In genomic region chr1:231667883-231668506, GRCh38 we compare ENCODE assay signal across 23 cellular contexts. TPM values are rescaled to one million over a fixed set of nuclear protein-coding genes. Genes with fewer than 3 reads are reported as not detected.
DNase-seq lines count a peak whose midpoint lies in the region; ATAC-seq, FAIRE-seq and TF ChIP-seq lines count a peak whose summit lies in the region.
"Had no signal": no experiment of that assay in that cellular context is flagged by ENCODE, and none has a peak within 500 bp of the region (broad histone marks: within the 10 kb centered on the region; RNA-seq: fewer than 3 reads in every experiment).

No MANE protein-coding gene starts in this region.

- no peak overlapping the region for H2BK5ac ChIP-seq in H1 (ENCODE audit: low read depth, low read length)

- no peak overlapping the region for H2BK20ac ChIP-seq in H1 (ENCODE audit: low read length)

- H3K56ac ChIP-seq in H1 (replicated peaks; ENCODE audit: insufficient read length, low read depth, low read length): no peak overlapping the region

- POLR2A ChIA-PET in CD8-positive, alpha-beta memory T cell (lab: Charles Lee): no interaction called here
- POLR2A ChIA-PET in H1 (lab: Charles Lee; ENCODE audit: partially characterized antibody): no interaction called here

- H3K27me3 ChIP-seq in CD8-positive, alpha-beta memory T cell (ENCODE audit: insufficient read depth, low read length, poor library complexity, severe bottlenecking): no peaks in the 10 kb centered on the region
- no peaks in the 10 kb centered on the region for H3K27me3 ChIP-seq in H1 (replicated peaks in 1 of 4; ENCODE audit: control insufficient read depth in 3 of 4, extremely low read depth in 1 of 4, insufficient read depth in 3 of 4, low read length in 3 of 4)
- H3K27me3 ChIP-seq: BLaER1 had no signal

- CTCF ChIA-PET in CD8-positive, alpha-beta memory T cell (lab: Charles Lee): no interaction called here
- CTCF ChIA-PET in H1 (lab: Charles Lee; ENCODE audit: partially characterized antibody): interaction anchor here (0.8 to 1.9 kb wide), 3 partner anchors 11 to 1594 kb away, joined by 3 to 7 read pairs (median 4); no protein-coding TSS in a partner anchor

- H3K4me1 Mint-ChIP-seq in CD8-positive, alpha-beta memory T cell: peaks cover 26 to 47% (median 31%) of the 10 kb centered on the region in 3 donors
- peaks cover 24% of the 10 kb centered on the region for H3K4me1 Mint-ChIP-seq in mesothelial cell of epicardium
- peaks cover 19% of the 10 kb centered on the region for H3K4me1 Mint-ChIP-seq in stimulated activated effector memory CD8-positive, alpha-beta T cell treated with anti-CD3 and anti-CD28 coated beads, Interleukin-12 subunit alpha, Interleukin-12 subunit beta, amount 100 ng/mL, for 72 hours

- no peak overlapping the region for H2AFZ ChIP-seq in H1 (ENCODE audit: low read length)
- H2AFZ ChIP-seq: GM23248 had no signal

- no peak for FAIRE-seq in H1 (lab: Jason Lieb, UNC)
- FAIRE-seq: A204.1, GM12878, GM19239 had no signal

- H4K8ac ChIP-seq in H1 (ENCODE audit: extremely low read depth, insufficient read depth, low read length): no peak overlapping the region

- H3K9me3 ChIP-seq in CD8-positive, alpha-beta memory T cell (ENCODE audit: low read length): no peaks in the 10 kb centered on the region
- no peaks in the 10 kb centered on the region; a peak in 1 of 4 replicates for H3K9me3 ChIP-seq in H1 (ENCODE audit: insufficient read depth in 2 of 2, low read depth in 1 of 2, low read length in 1 of 2)

- H3K18ac ChIP-seq in H1 (ENCODE audit: extremely low read depth, low read length): no peak overlapping the region

- no peak for DNase-seq in CD8-positive, alpha-beta memory T cell
- no peak for DNase-seq in H1 (ENCODE audit: low read depth in 1 of 2, low spot score in 2 of 2)
- DNase-seq in mesothelial cell of epicardium (ENCODE audit: low spot score in 2 of 2, unreplicated experiment in 2 of 2): no peak
- no peak for DNase-seq in stimulated activated effector memory CD8-positive, alpha-beta T cell treated with anti-CD3 and anti-CD28 coated beads, Interleukin-12 subunit alpha, Interleukin-12 subunit beta, amount 100 ng/mL, for 72 hours (ENCODE audit: low spot score in 2 of 2)
- DNase-seq in midbrain (lab: John Stamatoyannopoulos, UW): no peak
- no peak for DNase-seq in NCI-H1930 (lab: John Stamatoyannopoulos, UW)
- DNase-seq: CD4-positive, CD25-positive, alpha-beta regulatory T cell; CD8-positive, alpha-beta T cell; DMS 273 treated with DMSO at 0.1 percent for 48 hours; DMS79; EL; GDM1; GM23248; H9 had no signal

- H4K91ac ChIP-seq in H1 (replicated peaks; ENCODE audit: insufficient read length, low read length): no peak overlapping the region

- H3K23ac ChIP-seq in H1 (ENCODE audit: insufficient read length): no peak overlapping the region

- TF ChIP-seq POLR2A in H1 (IDR thresholded peaks at IDR 0.05; ENCODE audit: control extremely low read depth in 1 of 2, low read depth in 2 of 2, low read length in 2 of 2): no peak

- H3K36me3 ChIP-seq in CD8-positive, alpha-beta memory T cell (ENCODE audit: insufficient read depth, low read length): no peaks in the 10 kb centered on the region
- no peaks in the 10 kb centered on the region; a peak in 1 of 8 replicates for H3K36me3 ChIP-seq in H1 (ENCODE audit: control insufficient read depth in 2 of 4, insufficient read depth in 4 of 4, low read length in 3 of 4)
- H3K36me3 ChIP-seq: BLaER1 had no signal

- H3K23me2 ChIP-seq in H1 (ENCODE audit: low read depth, low read length): no peaks in the 10 kb centered on the region; the same call in 1 of the 2 replicates

- H3K36me3 Mint-ChIP-seq in CD8-positive, alpha-beta memory T cell: peaks cover 0 to 34% (median 3%) of the 10 kb centered on the region in 3 donors
- peaks cover 26% of the 10 kb centered on the region for H3K36me3 Mint-ChIP-seq in mesothelial cell of epicardium
- H3K36me3 Mint-ChIP-seq in stimulated activated effector memory CD8-positive, alpha-beta T cell treated with anti-CD3 and anti-CD28 coated beads, Interleukin-12 subunit alpha, Interleukin-12 subunit beta, amount 100 ng/mL, for 72 hours: no peaks in the 10 kb centered on the region

- peak; percentile 55 for ATAC-seq in stimulated activated effector memory CD8-positive, alpha-beta T cell treated with anti-CD3 and anti-CD28 coated beads, Interleukin-12 subunit alpha, Interleukin-12 subunit beta, amount 100 ng/mL, for 72 hours
- ATAC-seq in HG03432 (IDR thresholded peaks at IDR 0.05; ENCODE audit: unreplicated experiment): no peak
- ATAC-seq: CD8-positive, alpha-beta T cell; GM12878; HCT116 had no signal

- peak overlapping the region in 6 of 7 donors; percentile 31 to 83 (median 59) for H3K4me3 Mint-ChIP-seq in CD8-positive, alpha-beta memory T cell
- H3K4me3 Mint-ChIP-seq in mesothelial cell of epicardium: no peak overlapping the region
- H3K4me3 Mint-ChIP-seq in stimulated activated effector memory CD8-positive, alpha-beta T cell treated with anti-CD3 and anti-CD28 coated beads, Interleukin-12 subunit alpha, Interleukin-12 subunit beta, amount 100 ng/mL, for 72 hours: no peak overlapping the region
- H3K4me3 Mint-ChIP-seq: B cell; CD4-positive, CD25-positive, alpha-beta regulatory T cell; CD8-positive, alpha-beta T cell; H9 had no signal

- no peak overlapping the region for H2AK5ac ChIP-seq in H1 (ENCODE audit: low read depth, low read length)

- H3K79me1 ChIP-seq in H1 (ENCODE audit: low read depth, low read length): no peaks in the 10 kb centered on the region

- H3K4ac ChIP-seq in H1 (replicated peaks; ENCODE audit: insufficient read length, low read depth, low read length): no peak overlapping the region

- peaks cover 21 to 32% (median 30%) of the 10 kb centered on the region in 5 donors for H3K9me3 Mint-ChIP-seq in CD8-positive, alpha-beta memory T cell
- peaks cover 36% of the 10 kb centered on the region for H3K9me3 Mint-ChIP-seq in mesothelial cell of epicardium
- peaks cover 15% of the 10 kb centered on the region for H3K9me3 Mint-ChIP-seq in stimulated activated effector memory CD8-positive, alpha-beta T cell treated with anti-CD3 and anti-CD28 coated beads, Interleukin-12 subunit alpha, Interleukin-12 subunit beta, amount 100 ng/mL, for 72 hours

- WGBS in H1 (ENCODE audit: extremely low coverage in 1 of 2, insufficient coverage in 1 of 2, insufficient read length in 1 of 2, insufficient replicate concordance in 2 of 2, low coverage in 1 of 2, low lambda C conversion rate in 2 of 2, missing lambda C conversion rate in 1 of 2), 2 experiments: 80% methylated on average over 3 of the region's 3 CpGs; no CpG with 5 or more reads in 1 of the 2 experiments

- H3K79me2 ChIP-seq in H1 (ENCODE audit: control insufficient read depth in 1 of 2, insufficient read depth in 2 of 2, low read length in 2 of 2): no peaks in the 10 kb centered on the region

- no peak overlapping the region for H3K14ac ChIP-seq in H1 (ENCODE audit: insufficient read length)

- H2BK120ac ChIP-seq in H1 (replicated peaks; ENCODE audit: low read depth, low read length): no peak overlapping the region

- H3K9ac ChIP-seq in H1 (replicated peaks in 1 of 4; ENCODE audit: extremely low read depth in 1 of 4, low read depth in 3 of 4, low read length in 3 of 4): no peak overlapping the region
- H3K9ac ChIP-seq: BLaER1, GM23248 had no signal

- H4K20me1 ChIP-seq in H1 (replicated peaks in 1 of 2; ENCODE audit: control insufficient read depth in 1 of 2, insufficient read depth in 2 of 2, low read length in 2 of 2): no peaks in the 10 kb centered on the region
- H4K20me1 ChIP-seq: BLaER1 had no signal

- peaks cover 0 to 8% of the 10 kb centered on the region in 2 donors for H3K27me3 Mint-ChIP-seq in CD8-positive, alpha-beta memory T cell
- H3K27me3 Mint-ChIP-seq in mesothelial cell of epicardium (ENCODE audit: low read depth): no peaks in the 10 kb centered on the region
- H3K27me3 Mint-ChIP-seq: CD4-positive, CD25-positive, alpha-beta regulatory T cell had no signal

- TF ChIP-seq CTCF in H1 (IDR thresholded peaks at IDR 0.05; ENCODE audit: control extremely low read depth in 1 of 3, insufficient read depth in 1 of 3, low read depth in 1 of 3, low read length in 3 of 3) (no peak), mesothelial cell of epicardium (IDR thresholded peaks at IDR 0.05; ENCODE audit: unreplicated experiment) (no peak)

- no peak overlapping the region for H3K27ac ChIP-seq in CD8-positive, alpha-beta memory T cell (ENCODE audit: low read depth, low read length)
- no peak overlapping the region for H3K27ac ChIP-seq in H1 (ENCODE audit: low read depth, low read length)
- H3K27ac ChIP-seq: 22Rv1, BLaER1, C4-2B, GM23248 had no signal

- peak overlapping the region in 3 of 8 donors; percentile 33 to 90 (median 54) for H3K27ac Mint-ChIP-seq in CD8-positive, alpha-beta memory T cell
- peak overlapping the region; percentile 51 for H3K27ac Mint-ChIP-seq in mesothelial cell of epicardium
- no peak overlapping the region for H3K27ac Mint-ChIP-seq in stimulated activated effector memory CD8-positive, alpha-beta T cell treated with anti-CD3 and anti-CD28 coated beads, Interleukin-12 subunit alpha, Interleukin-12 subunit beta, amount 100 ng/mL, for 72 hours
- H3K27ac Mint-ChIP-seq: B cell; CD4-positive, CD25-positive, alpha-beta regulatory T cell; CD8-positive, alpha-beta T cell had no signal

- no peak overlapping the region for H4K5ac ChIP-seq in H1 (ENCODE audit: insufficient read length, low read depth, low read length)

- H2BK12ac ChIP-seq in H1 (ENCODE audit: low read depth, low read length): no peak overlapping the region

- H3K4me2 ChIP-seq in H1 (ENCODE audit: insufficient read depth in 1 of 2, low read depth in 2 of 2, low read length in 2 of 2): no peak overlapping the region
- H3K4me2 ChIP-seq: BLaER1 had no signal

- TF ChIP-seq RAD21 in H1 (IDR thresholded peaks at IDR 0.05 in 1 of 2, conservative IDR thresholded peaks at IDR 0.05 in 1 of 2; ENCODE audit: low read depth in 2 of 2, low read length in 2 of 2): no peak

- 0 out of 2 replicates have a peak overlapping the region, but pooled peaks have one; percentile 68 for H2BK15ac ChIP-seq in H1 (ENCODE audit: low read length)

- H3K4me3 ChIP-seq in CD8-positive, alpha-beta memory T cell (ENCODE audit: low read length): no peak overlapping the region
- no peak overlapping the region for H3K4me3 ChIP-seq in H1 (ENCODE audit: extremely low read depth in 1 of 4, insufficient read depth in 2 of 4, low read depth in 3 of 4, low read length in 4 of 4)
- H3K4me3 ChIP-seq: BLaER1, GM12878, GM23248 had no signal

- TF ChIP-seq EP300 in H1 (IDR thresholded peaks at IDR 0.05; ENCODE audit: borderline replicate concordance in 1 of 2, low read depth in 2 of 2, low read length in 2 of 2): no peak

- peaks cover 9% of the 10 kb centered on the region for H3K4me1 ChIP-seq in CD8-positive, alpha-beta memory T cell (ENCODE audit: insufficient read depth, low read length)
- peaks cover 0 to 4% (median under 1%) of the 10 kb centered on the region in 4 experiments; a peak in 3 of 7 replicates for H3K4me1 ChIP-seq in H1 (replicated peaks in 1 of 4; ENCODE audit: control insufficient read depth in 3 of 4, insufficient read depth in 4 of 4, low read length in 3 of 4)

RNA-seq across cellular contexts. Expression of gene DISC1, which starts 41.4 kb away (rescaled TPM):
- total RNA-seq in CD8-positive, alpha-beta memory T cell: 1 to 10 TPM in 1 of 2 experiments, under 1 TPM in 1; 0.60 to 1.0 TPM
- polyA plus RNA-seq in CD8-positive, alpha-beta memory T cell: 2.4 TPM
- 3.5 and 3.6 TPM in 2 replicates for total RNA-seq in H1 (2021; fragmentation: NEBNext Ultra II Directional; extraction: Animal tissue kit (Norgen Biotek cat#: 25700))
- 0.97 and 1.1 TPM in 2 replicates for polyA plus RNA-seq in H1 (2011; rRNA removed)
- 1.2 TPM for polyA plus RNA-seq in H1 (2011; cell fraction: cytosol; rRNA removed)
- 3.7 TPM for polyA plus RNA-seq in H1 (2011; cell fraction: nucleus; rRNA removed)
- polyA plus RNA-seq in H1 (2012, experiment 1 of 2): 1.2 to 1.5 TPM (median 1.4 TPM) in 4 replicates
- polyA plus RNA-seq in H1 (2012, experiment 2 of 2): 0.26 TPM
- 0.93 TPM for polyA plus RNA-seq in H1 (2013, experiment 1 of 2)
- 0.94 TPM for polyA plus RNA-seq in H1 (2013, experiment 2 of 2)
- polyA minus RNA-seq in H1 (2011; rRNA and poly(A)+ RNA removed): 6.1 and 10.1 TPM in 2 replicates
- 3.4 TPM for polyA minus RNA-seq in H1 (2011; cell fraction: cytosol; rRNA and poly(A)+ RNA removed)
- 18.1 TPM for polyA minus RNA-seq in H1 (2011; cell fraction: nucleus; rRNA and poly(A)+ RNA removed)
- 9.1 to 11.4 TPM (median 9.1 TPM) in 3 replicates for total RNA-seq in mesothelial cell of epicardium

Comparison
In these comparisons a context has a peak if more than half of its experiments do, and no peak if none do; other contexts are left out.
1. H3K4me3 Mint-ChIP-seq: peak in CD8-positive, alpha-beta memory T cell (6 of 7); none in mesothelial cell of epicardium (single experiment) and stimulated activated effector memory CD8-positive, alpha-beta T cell treated with anti-CD3 and anti-CD28 coated beads, Interleukin-12 subunit alpha, Interleukin-12 subunit beta, amount 100 ng/mL, for 72 hours (single experiment).